ENCODE assay signal across 11 cellular contexts in the genomic region with DNA sequence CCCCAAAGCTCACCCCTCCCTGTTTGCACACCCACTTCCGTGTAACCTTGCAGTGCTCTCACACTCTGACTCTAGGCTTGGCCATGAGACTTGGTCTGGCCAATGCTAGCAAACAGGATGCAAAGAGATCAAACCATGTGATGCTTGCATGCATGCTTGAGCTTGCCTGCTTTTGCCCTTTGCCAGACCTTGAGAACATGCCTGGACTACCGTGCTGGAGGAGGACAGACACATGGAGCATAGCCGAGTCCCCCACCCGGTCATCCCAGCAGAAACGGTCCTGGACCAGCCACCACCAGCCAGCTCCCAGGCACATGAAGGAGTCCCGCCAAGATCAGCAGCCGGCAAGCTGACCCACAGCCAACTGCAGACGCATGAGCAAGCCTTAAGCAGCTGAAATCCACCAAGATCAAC. TPM values are rescaled to one million over a fixed set of nuclear protein-coding genes. Genes with fewer than 3 reads are reported as not detected.
DNase-seq lines count a peak whose midpoint lies in the region; ATAC-seq and TF ChIP-seq lines count a peak whose summit lies in the region.
"Had no signal": no experiment of that assay in that cellular context is flagged by ENCODE, and none has a peak within 500 bp of the region (broad histone marks: within the 10 kb centered on the region; RNA-seq: fewer than 3 reads in every experiment).

No MANE protein-coding gene starts in this region.

- intact Hi-C loops in CD14-positive monocyte (cut with micrococcal nuclease) = no loop called here

- TF ChIP-seq CTCF in CD14-positive monocyte (IDR thresholded peaks at IDR 0.05) = no peak

- DNase-seq in CD14-positive monocyte (ENCODE audit: low spot score) = no peak
- peak; percentile 33 for DNase-seq in UCSD-AML1 (lab: John Stamatoyannopoulos, UW; ENCODE audit: unreplicated experiment)
- DNase-seq in medulla oblongata (ENCODE audit: extremely low spot score) = peak; percentile 49
- DNase-seq in hepatic stellate cell (ENCODE audit: low spot score) = no peak
- DNase-seq in SW480 (ENCODE audit: low spot score) = no peak
- no peak for DNase-seq in SK-N-DZ (ENCODE audit: low spot score)
- DNase-seq: endodermal cell, Karpas-422 had no signal

- no peak overlapping the region for H3K27ac Mint-ChIP-seq in CD14-positive monocyte
- H3K27ac Mint-ChIP-seq: endodermal cell, mesothelial cell of epicardium had no signal

- peak; percentile 52 for ATAC-seq in GM19372 (IDR thresholded peaks at IDR 0.05; ENCODE audit: low read depth, unreplicated experiment)
- ATAC-seq in GM21528 (IDR thresholded peaks at IDR 0.05; ENCODE audit: low FRiP score, unreplicated experiment) = no peak

- peaks cover 24% of the 10 kb centered on the region for H3K4me1 Mint-ChIP-seq in CD14-positive monocyte
- H3K4me1 Mint-ChIP-seq: endodermal cell, mesothelial cell of epicardium had no signal

- peak overlapping the region; percentile 42 to 60 for H3K4me3 Mint-ChIP-seq in CD14-positive monocyte
- H3K4me3 Mint-ChIP-seq: endodermal cell, mesothelial cell of epicardium had no signal

- H3K9me3 Mint-ChIP-seq in CD14-positive monocyte = peaks cover 0 to 3% (median 0%) of the 10 kb centered on the region in 7 donors
- H3K9me3 Mint-ChIP-seq: endodermal cell, mesothelial cell of epicardium had no signal

- peaks cover 0 to 3% (median 3%) of the 10 kb centered on the region in 3 donors for H3K27me3 Mint-ChIP-seq in CD14-positive monocyte (ENCODE audit: low read depth in 3 of 3)

- peaks cover 0 to 4% of the 10 kb centered on the region in 2 donors for H3K36me3 Mint-ChIP-seq in CD14-positive monocyte

RNA-seq across cellular contexts. Expression of gene PYROXD2, which starts 23.4 kb away (rescaled TPM):
- under 1 TPM; 0.27 to 1.00 TPM for polyA plus RNA-seq in CD14-positive monocyte
- polyA plus RNA-seq in SK-N-DZ (2014; cell fraction: cytosol; rRNA removed) = 1.8 and 3.5 TPM in 2 replicates
- polyA plus RNA-seq in SK-N-DZ (2014; cell fraction: nucleus; rRNA removed) = 10.3 and 13.7 TPM in 2 replicates

RNA-seq across cellular contexts. Expression of gene HPS1, which starts 55.1 kb away (rescaled TPM):
- polyA plus RNA-seq in CD14-positive monocyte = 10 to 100 TPM; 73.0 to 85.2 TPM
- 2.0 and 2.2 TPM in 2 replicates for polyA plus RNA-seq in SK-N-DZ (2014; cell fraction: cytosol; rRNA removed)
- polyA plus RNA-seq in SK-N-DZ (2014; cell fraction: nucleus; rRNA removed) = 5.9 and 7.8 TPM in 2 replicates

Comparison
In these comparisons a context has a peak if more than half of its experiments do, and no peak if none do; other contexts are left out.
1. DNase-seq: peak in UCSD-AML1 (single experiment) and medulla oblongata (single experiment); none in CD14-positive monocyte (single experiment), hepatic stellate cell (single experiment), SW480 (single experiment) and SK-N-DZ (single experiment).